In genomic region chr5:15366676-15367391, GRCh38 we compare ENCODE assay signal across 15 cellular contexts.
DNase-seq lines count a peak whose midpoint lies in the region; ATAC-seq lines count a peak whose summit lies in the region.
"Had no signal": no experiment of that assay in that cellular context is flagged by ENCODE, and none has a peak within 500 bp of the region (broad histone marks: within the 10 kb centered on the region; RNA-seq: fewer than 3 reads in every experiment).

No MANE protein-coding gene starts in this region.

- H3K9me3 ChIP-seq in adipocyte (ENCODE audit: control insufficient read depth, low read length) = no peaks in the 10 kb centered on the region
- H3K9me3 ChIP-seq in trophoblast cell (ENCODE audit: insufficient read depth, low read depth, low read length) = no peaks in the 10 kb centered on the region
- no peaks in the 10 kb centered on the region for H3K9me3 ChIP-seq in effector memory CD4-positive, alpha-beta T cell (ENCODE audit: control insufficient read depth, low read length)

- no peak overlapping the region for H3K4me2 ChIP-seq in trophoblast cell (ENCODE audit: low read length)
- H3K4me2 ChIP-seq: BLaER1 treated with 17β-estradiol and CSF1 and Interleukin-3, amounts not matched to agents 10 nM and 100 nM; GM23338 had no signal

- H4K91ac ChIP-seq in trophoblast cell (ENCODE audit: low read depth, low read length) = no peak overlapping the region

- H4K12ac ChIP-seq in trophoblast cell (ENCODE audit: low read depth, low read length) = no peak overlapping the region

- no peaks in the 10 kb centered on the region for H3K36me3 ChIP-seq in adipocyte (ENCODE audit: control insufficient read depth, insufficient read depth, low read length, severe bottlenecking)
- H3K36me3 ChIP-seq in trophoblast cell (ENCODE audit: control insufficient read depth in 1 of 2, insufficient read depth in 2 of 2, low read length in 2 of 2) = no peaks in the 10 kb centered on the region
- no peaks in the 10 kb centered on the region for H3K36me3 ChIP-seq in effector memory CD4-positive, alpha-beta T cell (ENCODE audit: control insufficient read depth, insufficient read depth, low read length)
- H3K36me3 ChIP-seq: BLaER1 treated with 17β-estradiol and CSF1 and Interleukin-3, amounts not matched to agents 10 nM and 100 nM had no signal

- H3K14ac ChIP-seq in trophoblast cell (ENCODE audit: low read length) = no peak overlapping the region

- no peak overlapping the region for H3K4ac ChIP-seq in trophoblast cell (ENCODE audit: low read depth, low read length)

- H2BK5ac ChIP-seq in trophoblast cell (ENCODE audit: low read depth, low read length, poor library complexity) = no peak overlapping the region

- ATAC-seq in GM18870 (IDR thresholded peaks at IDR 0.05; ENCODE audit: unreplicated experiment) (peak; percentile 52), HG02588 (IDR thresholded peaks at IDR 0.05; ENCODE audit: unreplicated experiment) (no peak)
- ATAC-seq: GM23338 had no signal

- no peak overlapping the region for H2AFZ ChIP-seq in trophoblast cell (ENCODE audit: insufficient read depth, low read length, poor library complexity)

- no peak overlapping the region for H2BK120ac ChIP-seq in trophoblast cell (ENCODE audit: insufficient read depth, low read length, poor library complexity)

- H3K4me3 ChIP-seq in adipocyte (ENCODE audit: low read length) = peak overlapping the region; percentile 43
- H3K4me3 ChIP-seq in trophoblast cell (ENCODE audit: low read depth, low read length) = no peak overlapping the region
- H3K4me3 ChIP-seq in effector memory CD4-positive, alpha-beta T cell (ENCODE audit: insufficient read depth, low read depth, low read length, poor library complexity, severe bottlenecking) = no peak overlapping the region
- H3K4me3 ChIP-seq: BLaER1 treated with 17β-estradiol and CSF1 and Interleukin-3, amounts not matched to agents 10 nM and 100 nM; GM23338 had no signal

- H3K79me1 ChIP-seq in trophoblast cell (ENCODE audit: low read length) = no peaks in the 10 kb centered on the region

- no peak overlapping the region for H3K23ac ChIP-seq in trophoblast cell (ENCODE audit: low read length)

- no peak overlapping the region for H3K9ac ChIP-seq in adipocyte (ENCODE audit: low read length)
- H3K9ac ChIP-seq in trophoblast cell (ENCODE audit: low read length) = no peak overlapping the region
- H3K9ac ChIP-seq: BLaER1 treated with 17β-estradiol and CSF1 and Interleukin-3, amounts not matched to agents 10 nM and 100 nM had no signal

- no peak overlapping the region for H3K27ac ChIP-seq in trophoblast cell (ENCODE audit: low read depth, low read length)
- no peak overlapping the region for H3K27ac ChIP-seq in effector memory CD4-positive, alpha-beta T cell (ENCODE audit: insufficient read depth, low read length, poor library complexity, severe bottlenecking)
- H3K27ac ChIP-seq: BLaER1 treated with 17β-estradiol and CSF1 and Interleukin-3, amounts not matched to agents 10 nM and 100 nM had no signal

- no peaks in the 10 kb centered on the region for H3K79me2 ChIP-seq in trophoblast cell (ENCODE audit: control insufficient read depth, insufficient read depth, low read length, poor library complexity)

- H2AK5ac ChIP-seq in trophoblast cell (ENCODE audit: low read length) = no peak overlapping the region

- H3K18ac ChIP-seq in trophoblast cell (ENCODE audit: low read length) = no peak overlapping the region

- H2BK12ac ChIP-seq in trophoblast cell (ENCODE audit: low read length) = no peak overlapping the region

- H4K8ac ChIP-seq in trophoblast cell (ENCODE audit: low read depth, low read length) = no peak overlapping the region

- H3K27me3 ChIP-seq in adipocyte (replicated peaks; ENCODE audit: control insufficient read depth, insufficient read depth, low read length) = no peaks in the 10 kb centered on the region
- H3K27me3 ChIP-seq in trophoblast cell (ENCODE audit: insufficient read depth, low read length) = no peaks in the 10 kb centered on the region
- no peaks in the 10 kb centered on the region for H3K27me3 ChIP-seq in effector memory CD4-positive, alpha-beta T cell (replicated peaks; ENCODE audit: control insufficient read depth, insufficient read depth, low read length, poor library complexity, severe bottlenecking)
- H3K27me3 ChIP-seq: BLaER1 treated with 17β-estradiol and CSF1 and Interleukin-3, amounts not matched to agents 10 nM and 100 nM had no signal

- peaks cover 22% of the 10 kb centered on the region for H3K4me1 ChIP-seq in adipocyte (ENCODE audit: control insufficient read depth, insufficient read depth, low read length)
- no peaks in the 10 kb centered on the region for H3K4me1 ChIP-seq in trophoblast cell (ENCODE audit: control insufficient read depth in 1 of 2, insufficient read depth in 2 of 2, low read length in 2 of 2)
- no peaks in the 10 kb centered on the region for H3K4me1 ChIP-seq in effector memory CD4-positive, alpha-beta T cell (ENCODE audit: control insufficient read depth, insufficient read depth, low read length, poor library complexity, severe bottlenecking)
- H3K4me1 ChIP-seq: BLaER1 treated with 17β-estradiol and CSF1 and Interleukin-3, amounts not matched to agents 10 nM and 100 nM had no signal

- no CpG with 5 or more reads among the region's 6 CpGs for WGBS in trophoblast cell (ENCODE audit: extremely low coverage, insufficient coverage, insufficient read length)

- DNase-seq in adipocyte (ENCODE audit: low read depth) = no peak
- peak; percentile 82 for DNase-seq in glomerular endothelial cell (ENCODE audit: extremely low read depth, low read depth, low spot score)
- peak; percentile 14 to 67 for DNase-seq in trophoblast cell
- no peak for DNase-seq in NCI-H345 treated with DMSO at 0.1 percent for 48 hours (lab: John Stamatoyannopoulos, UW; ENCODE audit: unreplicated experiment)
- DNase-seq in effector memory CD4-positive, alpha-beta T cell = no peak
- no peak for DNase-seq in T-helper 1 cell
- DNase-seq: activated CD4-positive, alpha-beta T cell treated with anti-CD3 and anti-CD28 coated beads for 48 hours; activated T-cell treated with anti-CD3 and anti-CD28 coated beads, Interleukin-2, amount 50 U/mL, for 1 hour; NCI-H1436; NCI-H69; stimulated activated CD4-positive, alpha-beta T cell treated with anti-CD3 and anti-CD28 coated beads, Interleukin-4, amount 100 ng/mL, for 1 hour had no signal

Comparison
In these comparisons a context has a peak if more than half of its experiments do, and no peak if none do; other contexts are left out.
1. DNase-seq: peak in glomerular endothelial cell (single experiment) and trophoblast cell (2 of 2); none in adipocyte (single experiment), NCI-H345 treated with DMSO at 0.1 percent for 48 hours (single experiment), effector memory CD4-positive, alpha-beta T cell (0 of 3) and T-helper 1 cell (0 of 5).